Comparison of ENCODE assay signal across 20 cellular contexts in genomic region chr5:119478781-119479180, GRCh38. TPM values are rescaled to one million over a fixed set of nuclear protein-coding genes. Genes with fewer than 3 reads are reported as not detected.
DNase-seq lines count a peak whose midpoint lies in the region; ATAC-seq and TF ChIP-seq lines count a peak whose summit lies in the region.
"Had no signal": no experiment of that assay in that cellular context is flagged by ENCODE, and none has a peak within 500 bp of the region (broad histone marks: within the 10 kb centered on the region; RNA-seq: fewer than 3 reads in every experiment).

No MANE protein-coding gene starts in this region.

- H3K36me3 Mint-ChIP-seq in activated T-helper 1 cell treated with anti-CD3 and anti-CD28 coated beads, Interleukin-12 subunit alpha, Interleukin-12 subunit beta, Interleukin-2, Interleukin-4 antibody, amounts not matched to agents 30 ng/mL and 10 ng/mL and 1 ng/mL, durations not matched to agents 14 hours and 24 hours and 36 hours (ENCODE audit: low read depth) = peaks cover 12% of the 10 kb centered on the region

- DNase-seq in EL (peak; percentile 10), M059J (ENCODE audit: low read depth) (peak; percentile 5), choroid plexus epithelial cell (ENCODE audit: low read depth) (peak; percentile 10), medulla oblongata (ENCODE audit: extremely low spot score) (peak; percentile 25), left lung (no peak)
- no peak for DNase-seq in activated T-helper 1 cell treated with anti-CD3 and anti-CD28 coated beads, Interleukin-12 subunit alpha, Interleukin-12 subunit beta, Interleukin-2, Interleukin-4 antibody, amounts not matched to agents 30 ng/mL and 10 ng/mL and 1 ng/mL, durations not matched to agents 14 hours and 24 hours and 36 hours (ENCODE audit: low spot score)
- no peak for DNase-seq in stimulated activated CD4-positive, alpha-beta T cell treated with anti-CD3 and anti-CD28 coated beads, Interleukin-4, amount 100 ng/mL, for 1 hour
- DNase-seq: Calu3; CD8-positive, alpha-beta memory T cell; DMS53; KG1; NCI-H1105; NCI-H146; NCI-H2029; NCI-H2171; NCI-H345; NCI-H524; Right ventricle myocardium superior had no signal

- H3K27me3 ChIP-seq in left lung = no peaks in the 10 kb centered on the region

- H3K4me1 Mint-ChIP-seq in activated T-helper 1 cell treated with anti-CD3 and anti-CD28 coated beads, Interleukin-12 subunit alpha, Interleukin-12 subunit beta, Interleukin-2, Interleukin-4 antibody, amounts not matched to agents 30 ng/mL and 10 ng/mL and 1 ng/mL, durations not matched to agents 14 hours and 24 hours and 36 hours (ENCODE audit: low read depth) = no peaks in the 10 kb centered on the region
- H3K4me1 Mint-ChIP-seq: CD8-positive, alpha-beta memory T cell had no signal

- intact Hi-C loops in left lung (cut with DNase I) = no loop called here
- intact Hi-C loops in activated T-helper 1 cell treated with anti-CD3 and anti-CD28 coated beads, Interleukin-12 subunit alpha, Interleukin-12 subunit beta, Interleukin-2, Interleukin-4 antibody, amounts not matched to agents 30 ng/mL and 10 ng/mL and 1 ng/mL, durations not matched to agents 14 hours and 24 hours and 36 hours (cut with micrococcal nuclease) = no loop called here

- H3K4me3 ChIP-seq in choroid plexus epithelial cell (ENCODE audit: low read depth, low read length) (no peak overlapping the region), left lung (no peak overlapping the region)

- H3K36me3 ChIP-seq in left lung = peaks cover 0 to 79% of the 10 kb centered on the region in 2 donors

- ATAC-seq in left lung (no peak), GM19035 (IDR thresholded peaks at IDR 0.05; ENCODE audit: unreplicated experiment) (no peak)

- no peaks in the 10 kb centered on the region for H3K4me1 ChIP-seq in left lung

- H3K4me3 Mint-ChIP-seq in activated T-helper 1 cell treated with anti-CD3 and anti-CD28 coated beads, Interleukin-12 subunit alpha, Interleukin-12 subunit beta, Interleukin-2, Interleukin-4 antibody, amounts not matched to agents 30 ng/mL and 10 ng/mL and 1 ng/mL, durations not matched to agents 14 hours and 24 hours and 36 hours = no peak overlapping the region
- H3K4me3 Mint-ChIP-seq: CD8-positive, alpha-beta memory T cell had no signal

- TF ChIP-seq CTCF in choroid plexus epithelial cell (conservative IDR thresholded peaks at IDR 0.05; ENCODE audit: low read depth, low read length) = no peak
- TF ChIP-seq CTCF in left lung (IDR thresholded peaks at IDR 0.05) = no peak

- no peaks in the 10 kb centered on the region for H3K9me3 ChIP-seq in left lung

- H3K9me3 Mint-ChIP-seq in activated T-helper 1 cell treated with anti-CD3 and anti-CD28 coated beads, Interleukin-12 subunit alpha, Interleukin-12 subunit beta, Interleukin-2, Interleukin-4 antibody, amounts not matched to agents 30 ng/mL and 10 ng/mL and 1 ng/mL, durations not matched to agents 14 hours and 24 hours and 36 hours = no peaks in the 10 kb centered on the region
- H3K9me3 Mint-ChIP-seq: CD8-positive, alpha-beta memory T cell had no signal

- H3K27me3 Mint-ChIP-seq in activated T-helper 1 cell treated with anti-CD3 and anti-CD28 coated beads, Interleukin-12 subunit alpha, Interleukin-12 subunit beta, Interleukin-2, Interleukin-4 antibody, amounts not matched to agents 30 ng/mL and 10 ng/mL and 1 ng/mL, durations not matched to agents 14 hours and 24 hours and 36 hours (ENCODE audit: insufficient read depth) = no peaks in the 10 kb centered on the region
- H3K27me3 Mint-ChIP-seq: CD8-positive, alpha-beta memory T cell had no signal

- H3K27ac Mint-ChIP-seq in activated T-helper 1 cell treated with anti-CD3 and anti-CD28 coated beads, Interleukin-12 subunit alpha, Interleukin-12 subunit beta, Interleukin-2, Interleukin-4 antibody, amounts not matched to agents 30 ng/mL and 10 ng/mL and 1 ng/mL, durations not matched to agents 14 hours and 24 hours and 36 hours = no peak overlapping the region
- H3K27ac Mint-ChIP-seq: CD8-positive, alpha-beta memory T cell had no signal

- H3K27ac ChIP-seq in left lung = no peak overlapping the region
- H3K27ac ChIP-seq: C4-2B had no signal

RNA-seq across cellular contexts. Expression of gene HSD17B4, which starts 26.5 kb away (rescaled TPM):
- 169 and 180 TPM in 2 replicates for total RNA-seq in M059J (2014; rRNA removed; shearing (Covaris generic))
- 100 to 1,000 TPM; 351 to 413 TPM for total RNA-seq in left lung
- 65.6 and 78.2 TPM in 2 replicates for total RNA-seq in activated T-helper 1 cell treated with anti-CD3 and anti-CD28 coated beads, Interleukin-12 subunit alpha, Interleukin-12 subunit beta, Interleukin-2, Interleukin-4 antibody, amounts not matched to agents 30 ng/mL and 10 ng/mL and 1 ng/mL, durations not matched to agents 14 hours and 24 hours and 36 hours

Comparison
In these comparisons a context has a peak if more than half of its experiments do, and no peak if none do; other contexts are left out.
1. DNase-seq: peak in EL (single experiment), M059J (single experiment), choroid plexus epithelial cell (single experiment) and medulla oblongata (single experiment); none in left lung (0 of 2), activated T-helper 1 cell treated with anti-CD3 and anti-CD28 coated beads, Interleukin-12 subunit alpha, Interleukin-12 subunit beta, Interleukin-2, Interleukin-4 antibody, amounts not matched to agents 30 ng/mL and 10 ng/mL and 1 ng/mL, durations not matched to agents 14 hours and 24 hours and 36 hours (single experiment) and stimulated activated CD4-positive, alpha-beta T cell treated with anti-CD3 and anti-CD28 coated beads, Interleukin-4, amount 100 ng/mL, for 1 hour (single experiment).